ENCODE assay signal across 19 cellular contexts in genomic region chr16:27839419-27839818, GRCh38.
DNase-seq lines count a peak whose midpoint lies in the region; ATAC-seq, FAIRE-seq and TF ChIP-seq lines count a peak whose summit lies in the region.
"Had no signal": no experiment of that assay in that cellular context is flagged by ENCODE, and none has a peak within 500 bp of the region (broad histone marks: within the 10 kb centered on the region; RNA-seq: fewer than 3 reads in every experiment).

No MANE protein-coding gene starts in this region.

- no peaks in the 10 kb centered on the region for H3K9me3 ChIP-seq in IMR-90 (ENCODE audit: control insufficient read depth, insufficient read depth, low read length)
- no peaks in the 10 kb centered on the region for H3K9me3 ChIP-seq in mesenchymal stem cell (ENCODE audit: control insufficient read depth, low read length)
- H3K9me3 ChIP-seq: A549, esophagus squamous epithelium had no signal

- H3K79me1 ChIP-seq in IMR-90 (ENCODE audit: low read depth in 1 of 2, low read length in 2 of 2) (no peaks in the 10 kb centered on the region), mesenchymal stem cell (replicated peaks; ENCODE audit: low read length, poor library complexity, severe bottlenecking) (no peaks in the 10 kb centered on the region)

- H3K4me3 ChIP-seq in AG10803 (ENCODE audit: low read length) (no peak overlapping the region), IMR-90 (ENCODE audit: insufficient read depth, low read depth, low read length) (no peak overlapping the region), bronchial epithelial cell (ENCODE audit: low read depth, low read length) (no peak overlapping the region), mesenchymal stem cell (ENCODE audit: insufficient read depth in 1 of 2, low read depth in 1 of 2, low read length in 2 of 2) (no peak overlapping the region)
- H3K4me3 ChIP-seq: A549, body of pancreas, esophagus squamous epithelium, Peyer's patch had no signal

- H2AFZ ChIP-seq in IMR-90 (replicated peaks; ENCODE audit: low read length, poor library complexity) (peak overlapping the region; percentile 35), mesenchymal stem cell (ENCODE audit: low read depth, low read length) (no peak overlapping the region)

- H3K9ac ChIP-seq in IMR-90 (ENCODE audit: low read depth, low read length) = no peak overlapping the region
- no peak overlapping the region for H3K9ac ChIP-seq in mesenchymal stem cell (ENCODE audit: low read length)

- H3K56ac ChIP-seq in IMR-90 (ENCODE audit: extremely low read depth, insufficient read depth, low read length) = no peak overlapping the region

- no peaks in the 10 kb centered on the region for H3K9me1 ChIP-seq in IMR-90 (ENCODE audit: insufficient read depth, low read length)

- H2BK120ac ChIP-seq in IMR-90 (ENCODE audit: low read depth, low read length) = no peak overlapping the region
- H2BK120ac ChIP-seq in mesenchymal stem cell (ENCODE audit: low read depth, low read length) = no peak overlapping the region

- in situ Hi-C loops in IMR-90 (cut with MboI; ENCODE audit: low sequenced_read_pairs) = no loop called here

- H4K5ac ChIP-seq in IMR-90 (ENCODE audit: low read depth, low read length) = no peak overlapping the region

- H4K8ac ChIP-seq in IMR-90 (ENCODE audit: low read depth in 2 of 2, low read length in 2 of 2) (no peak overlapping the region), mesenchymal stem cell (ENCODE audit: low read length) (no peak overlapping the region)

- ATAC-seq in IMR-90 (ENCODE audit: low read depth) (peak; percentile 42), GM19467 (IDR thresholded peaks at IDR 0.05; ENCODE audit: unreplicated experiment) (no peak), HG02973 (IDR thresholded peaks at IDR 0.05; ENCODE audit: unreplicated experiment) (no peak)
- ATAC-seq: A549, body of pancreas had no signal

- no peak overlapping the region for H4K91ac ChIP-seq in IMR-90 (ENCODE audit: insufficient read depth, low read depth, low read length)
- H4K91ac ChIP-seq in mesenchymal stem cell (ENCODE audit: low read length) = no peak overlapping the region

- no peaks in the 10 kb centered on the region for H4K20me1 ChIP-seq in IMR-90 (ENCODE audit: insufficient read depth, low read length)

- peak; percentile 14 for DNase-seq in AG10803 (ENCODE audit: low read depth)
- peak; percentile 7 for DNase-seq in IMR-90
- peak; percentile 18 for DNase-seq in bronchial epithelial cell (ENCODE audit: low read depth)
- peak; percentile 2 for DNase-seq in mesenchymal stem cell
- DNase-seq in substantia nigra (lab: John Stamatoyannopoulos, UW) = no peak
- DNase-seq in central memory CD4-positive, alpha-beta T cell = no peak
- DNase-seq: activated CD4-positive, alpha-beta T cell treated with anti-CD3 and anti-CD28 coated beads, Interleukin-2, amount 10 ng/mL, durations not matched to agents 7 days and 5 days; activated naive CD4-positive, alpha-beta T cell treated with anti-CD3 and anti-CD28 coated beads for 36 hours; body of pancreas; CD4-positive, alpha-beta memory T cell; esophagus squamous epithelium; NCI-H2029 treated with DMSO at 0.1 percent for 48 hours; NCI-H82 had no signal

- H2BK12ac ChIP-seq in mesenchymal stem cell (ENCODE audit: low read length in 2 of 2) = no peak overlapping the region

- H3K4me2 ChIP-seq in IMR-90 (ENCODE audit: low read depth, low read length) = no peak overlapping the region
- H3K4me2 ChIP-seq in mesenchymal stem cell (ENCODE audit: low read length, poor library complexity, severe bottlenecking) = no peak overlapping the region
- H3K4me2 ChIP-seq: A549 had no signal

- POLR2A ChIA-PET in IMR-90 (lab: Charles Lee; ENCODE audit: unreplicated experiment) = no interaction called here

- no peak overlapping the region for H2BK15ac ChIP-seq in IMR-90 (ENCODE audit: low read depth, low read length)
- H2BK15ac ChIP-seq in mesenchymal stem cell (ENCODE audit: low read depth, poor library complexity, severe bottlenecking) = no peak overlapping the region

- no CpG with 5 or more reads among the region's 2 CpGs for WGBS in IMR-90 (ENCODE audit: extremely low coverage in 2 of 2, insufficient read length in 1 of 2), 2 experiments
- 50% methylated on average over 1 of the region's 2 CpGs for WGBS in mesenchymal stem cell

- H2AK5ac ChIP-seq in IMR-90 (ENCODE audit: low read depth, low read length) (no peak overlapping the region), mesenchymal stem cell (ENCODE audit: low read length, severe bottlenecking) (no peak overlapping the region)

- H2AK9ac ChIP-seq in IMR-90 (replicated peaks; ENCODE audit: low read depth, low read length, poor library complexity) = no peak overlapping the region

- H3K36me3 ChIP-seq in IMR-90 (ENCODE audit: control insufficient read depth, insufficient read depth, low read length) = no peaks in the 10 kb centered on the region
- no peaks in the 10 kb centered on the region for H3K36me3 ChIP-seq in bronchial epithelial cell (ENCODE audit: control insufficient read depth, insufficient read depth, low read length)
- H3K36me3 ChIP-seq in mesenchymal stem cell (ENCODE audit: control insufficient read depth in 1 of 2, insufficient read depth in 2 of 2, low read depth in 1 of 2, low read length in 2 of 2) = no peaks in the 10 kb centered on the region
- H3K36me3 ChIP-seq: esophagus squamous epithelium, Peyer's patch had no signal

- H3K4me1 ChIP-seq in IMR-90 (ENCODE audit: control insufficient read depth, insufficient read depth, low read length) (no peaks in the 10 kb centered on the region), mesenchymal stem cell (ENCODE audit: control insufficient read depth, insufficient read depth, low read depth, low read length) (peaks cover 1% of the 10 kb centered on the region)
- H3K4me1 ChIP-seq: A549, body of pancreas, esophagus squamous epithelium, Peyer's patch had no signal

- TF ChIP-seq POLR2A in IMR-90 (IDR thresholded peaks at IDR 0.05; ENCODE audit: low read depth, low read length) = no peak

- H3K27ac ChIP-seq in IMR-90 (ENCODE audit: insufficient read depth, low read length) (no peak overlapping the region), mesenchymal stem cell (ENCODE audit: low read length, poor library complexity, severe bottlenecking) (no peak overlapping the region), substantia nigra (ENCODE audit: low read depth, low read length, poor library complexity, severe bottlenecking) (no peak overlapping the region)
- H3K27ac ChIP-seq: A549, body of pancreas, esophagus squamous epithelium, Peyer's patch had no signal

- TF ChIP-seq CTCF in AG10803 (conservative IDR thresholded peaks at IDR 0.05; ENCODE audit: low read length) (no peak), IMR-90 (conservative IDR thresholded peaks at IDR 0.05; ENCODE audit: low read depth, low read length) (no peak), bronchial epithelial cell (IDR thresholded peaks at IDR 0.05; ENCODE audit: insufficient read depth, low read length, severe bottlenecking) (no peak)

- CTCF ChIA-PET in IMR-90 (lab: Yijun Ruan, JAX) = no interaction called here

- intact Hi-C loops in IMR-90 (cut with micrococcal nuclease) = no loop called here

- H3K14ac ChIP-seq in IMR-90 (replicated peaks; ENCODE audit: low read depth, low read length) (no peak overlapping the region), mesenchymal stem cell (ENCODE audit: low read length in 2 of 2) (peak overlapping the region in 1 of 2 experiments; percentile 27)

- H3K27me3 ChIP-seq in IMR-90 (ENCODE audit: control insufficient read depth, insufficient read depth, low read length) (peaks cover 9% of the 10 kb centered on the region), bronchial epithelial cell (ENCODE audit: control insufficient read depth, insufficient read depth, low read length) (no peaks in the 10 kb centered on the region), mesenchymal stem cell (ENCODE audit: control insufficient read depth in 1 of 2, insufficient read depth in 1 of 2, low read length in 2 of 2) (peaks cover 23 to 56% of the 10 kb centered on the region in 2 experiments)
- H3K27me3 ChIP-seq: body of pancreas, Peyer's patch had no signal

- dilution Hi-C loops in IMR-90 (cut with HindIII; ENCODE audit: low sequenced_read_pairs, unreplicated experiment) = no loop called here

- H3K4ac ChIP-seq in IMR-90 (ENCODE audit: low read depth, low read length) (no peak overlapping the region), mesenchymal stem cell (ENCODE audit: low read depth in 1 of 2, low read length in 2 of 2) (no peak overlapping the region)

- H3K23ac ChIP-seq in IMR-90 (ENCODE audit: low read depth, low read length) (no peak overlapping the region), mesenchymal stem cell (ENCODE audit: low read length in 2 of 2) (no peak overlapping the region)

- BruUV-seq in IMR-90 (replicated peaks; lab: Mats Ljungman, UMichigan) = no TSS peak

- no peak overlapping the region for H2BK20ac ChIP-seq in IMR-90 (ENCODE audit: low read depth, low read length)

- H3K18ac ChIP-seq in IMR-90 (ENCODE audit: low read depth, low read length) (no peak overlapping the region), mesenchymal stem cell (ENCODE audit: low read depth in 1 of 2, low read length in 2 of 2) (no peak overlapping the region)

- H2BK5ac ChIP-seq in IMR-90 (ENCODE audit: low read depth, low read length, poor library complexity, severe bottlenecking) = no peak overlapping the region
- H2BK5ac ChIP-seq in mesenchymal stem cell (ENCODE audit: low read depth, low read length, poor library complexity, severe bottlenecking) = no peak overlapping the region

- no peak for FAIRE-seq in bronchial epithelial cell (lab: Jason Lieb, UNC)
- FAIRE-seq: A549, keratinocyte, TTC549 had no signal

- TF ChIP-seq RAD21 in IMR-90 (IDR thresholded peaks at IDR 0.05; ENCODE audit: low read length) = no peak

TF ChIP-seq in IMR-90, 13 proteins besides CTCF, POLR2A, EP300 and RAD21 (continues in another document):
- TF ChIP-seq RFX5 (IDR thresholded peaks at IDR 0.05; ENCODE audit: low read depth, low read length) (no peak), SMC3 (IDR thresholded peaks at IDR 0.05; ENCODE audit: low read depth, low read length) (no peak), BHLHE40 (IDR thresholded peaks at IDR 0.05; ENCODE audit: low read depth, low read length) (no peak), CHD1 (IDR thresholded peaks at IDR 0.05; ENCODE audit: low read depth, low read length) (no peak), MAFK (IDR thresholded peaks at IDR 0.05; ENCODE audit: low read depth, low read length) (no peak), NFE2L2 (IDR thresholded peaks at IDR 0.05; ENCODE audit: low read depth, low read length) (no peak), MAZ (IDR thresholded peaks at IDR 0.05; ENCODE audit: borderline replicate concordance, low read depth, low read length) (no peak), RCOR1 (IDR thresholded peaks at IDR 0.05; ENCODE audit: insufficient replicate concordance, low read length) (no peak), MXI1 (IDR thresholded peaks at IDR 0.05; ENCODE audit: borderline replicate concordance, low read depth, low read length) (no peak)

Comparison
In these comparisons a context has a peak if more than half of its experiments do, and no peak if none do; other contexts are left out.
1. DNase-seq: peak in AG10803 (single experiment), IMR-90 (single experiment), bronchial epithelial cell (single experiment) and mesenchymal stem cell (single experiment); none in substantia nigra (0 of 49) and central memory CD4-positive, alpha-beta T cell (single experiment).